Comparison of ENCODE assay signal across 9 cellular contexts in the genomic region with DNA sequence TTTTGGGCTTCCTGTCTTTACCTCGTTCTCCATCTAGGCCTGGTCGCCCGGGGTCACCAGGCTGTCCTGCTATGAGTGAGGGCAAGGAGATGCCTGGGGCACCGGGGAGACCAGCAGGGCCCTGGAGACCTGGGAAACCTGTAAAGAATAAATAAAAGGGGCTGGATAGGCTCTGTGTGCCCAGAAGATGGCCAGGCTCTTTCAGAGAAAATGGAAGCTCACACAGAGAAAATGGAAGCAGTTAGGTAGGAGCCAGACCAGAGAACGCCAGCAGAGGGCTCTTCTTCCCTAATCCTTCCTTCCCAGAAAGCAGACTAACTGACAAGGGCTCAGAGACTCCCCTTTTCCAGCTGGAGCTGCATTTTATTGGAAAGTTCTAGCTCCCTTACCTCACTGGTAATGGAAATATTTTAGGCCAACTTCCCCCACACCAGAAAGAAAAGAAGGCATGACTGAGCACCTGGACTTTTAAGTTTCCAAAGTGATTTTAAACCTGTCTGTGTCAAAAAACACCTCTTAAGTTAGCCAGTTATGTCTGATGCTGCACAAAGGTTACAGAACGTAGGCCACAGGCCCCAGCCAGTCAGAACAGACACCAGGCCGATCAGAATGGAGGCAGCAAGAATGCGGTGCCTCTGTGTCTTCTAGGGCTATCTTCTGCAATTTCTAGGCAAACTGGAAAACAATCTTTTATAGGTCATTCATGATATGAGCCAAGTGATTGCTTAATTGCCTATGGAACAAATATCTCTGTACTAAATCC.
DNase-seq lines count a peak whose midpoint lies in the region; TF ChIP-seq lines count a peak whose summit lies in the region.
"Had no signal": no experiment of that assay in that cellular context is flagged by ENCODE, and none has a peak within 500 bp of the region (broad histone marks: within the 10 kb centered on the region; RNA-seq: fewer than 3 reads in every experiment).

No MANE protein-coding gene starts in this region.

- peaks cover 68% of the 10 kb centered on the region for H3K36me3 Mint-ChIP-seq in endodermal cell (ENCODE audit: low read depth)
- H3K36me3 Mint-ChIP-seq: naive B cell had no signal

- H3K36me3 ChIP-seq in endodermal cell (ENCODE audit: control insufficient read depth, insufficient read depth, low read length) = peaks cover 9% of the 10 kb centered on the region

- no peaks in the 10 kb centered on the region for H3K4me1 ChIP-seq in endodermal cell (ENCODE audit: control insufficient read depth, insufficient read depth, low read length)

- no peak overlapping the region for H3K4me3 ChIP-seq in endodermal cell (ENCODE audit: low read length)

- no peak overlapping the region for H3K9ac ChIP-seq in endodermal cell (ENCODE audit: extremely low read depth, low read length, poor library complexity, severe bottlenecking)

- no peak overlapping the region for H3K4me3 Mint-ChIP-seq in endodermal cell

- H3K27ac Mint-ChIP-seq in endodermal cell = peak overlapping the region; percentile 48
- H3K27ac Mint-ChIP-seq: naive B cell had no signal

- no peaks in the 10 kb centered on the region for H3K27me3 Mint-ChIP-seq in endodermal cell (ENCODE audit: insufficient read depth)

- no peaks in the 10 kb centered on the region for H3K9me3 ChIP-seq in endodermal cell (ENCODE audit: control insufficient read depth, low read length)

- WGBS in endodermal cell (ENCODE audit: insufficient coverage in 1 of 2, insufficient read length in 1 of 2), 2 experiments = 78 to 100% methylated on average over 1 to 8 of the region's 8 CpGs

- H3K9me3 Mint-ChIP-seq in endodermal cell = no peaks in the 10 kb centered on the region

- H3K27me3 ChIP-seq in endodermal cell (ENCODE audit: control insufficient read depth, insufficient read depth, low read length, poor library complexity, severe bottlenecking) = no peaks in the 10 kb centered on the region

- no peak overlapping the region for H3K27ac ChIP-seq in endodermal cell (ENCODE audit: low read depth, low read length)

- H3K4me1 Mint-ChIP-seq in endodermal cell = no peaks in the 10 kb centered on the region

- DNase-seq in NCI-H1105 treated with DMSO at 0.1 percent for 48 hours (lab: John Stamatoyannopoulos, UW) (peak; percentile 4), NCI-H1105 (lab: John Stamatoyannopoulos, UW) (no peak), NCI-H2171 treated with DMSO at 0.1 percent for 48 hours (lab: John Stamatoyannopoulos, UW) (peak; percentile 73), endodermal cell (peak; percentile 80), pons (ENCODE audit: low spot score) (peak; percentile 4), GM20000 (ENCODE audit: low spot score) (no peak), GDM1 (lab: John Stamatoyannopoulos, UW) (no peak), SKM-1 treated with dmso at 0.1 percent for 144 hours (lab: John Stamatoyannopoulos, UW; ENCODE audit: unreplicated experiment) (no peak)
- DNase-seq: naive B cell had no signal

- TF ChIP-seq CTCF in endodermal cell (conservative IDR thresholded peaks at IDR 0.05) (peak; percentile 79), GM20000 (IDR thresholded peaks at IDR 0.05; ENCODE audit: extremely low read depth, missing control alignments) (no peak)

Comparison
In these comparisons a context has a peak if more than half of its experiments do, and no peak if none do; other contexts are left out.
1. DNase-seq: peak in NCI-H1105 treated with DMSO at 0.1 percent for 48 hours (single experiment), NCI-H2171 treated with DMSO at 0.1 percent for 48 hours (single experiment), endodermal cell (single experiment) and pons (single experiment); none in NCI-H1105 (single experiment), GM20000 (single experiment), GDM1 (single experiment) and SKM-1 treated with dmso at 0.1 percent for 144 hours (single experiment).